1 cellular context compared by ENCODE assay signal in genomic region chr1:16921391-16922185, GRCh38.
TF ChIP-seq lines count a peak whose summit lies in the region.

CROCC (plus strand) TSS chr1:16921931; CDS start chr1:16922019, 88 bp downstream.

TF ChIP-seq in HEK293, 187 proteins besides CTCF, POLR2A, EP300 and RAD21 (continued from another document and continues in another):
- TF ChIP-seq PRDM10 (tag by site-specific recombination; IDR thresholded peaks at IDR 0.05) (peak; percentile 68; the same call in 1 of the 2 replicates), KLF8 (tag by site-specific recombination; IDR thresholded peaks at IDR 0.05) (no peak; the same call in 1 of the 2 replicates), PBX3 (CRISPR knock-in tag; IDR thresholded peaks at IDR 0.05) (no peak), ZNF302 (tag by site-specific recombination; IDR thresholded peaks at IDR 0.05; ENCODE audit: low read depth) (no peak), ZNF707 (tag by site-specific recombination; IDR thresholded peaks at IDR 0.05) (no peak), ZFHX2 (tag by site-specific recombination; conservative IDR thresholded peaks at IDR 0.05) (peak; percentile 83), ZNF324 (tag by site-specific recombination; IDR thresholded peaks at IDR 0.05) (0 out of 2 replicates have a peak, but pooled peaks have one; percentile 37), ZBTB48 (tag by site-specific recombination; IDR thresholded peaks at IDR 0.05) (no peak), GLI2 (tag by site-specific recombination; IDR thresholded peaks at IDR 0.05; ENCODE audit: borderline replicate concordance, low read depth) (no peak), PATZ1 (tag by site-specific recombination; IDR thresholded peaks at IDR 0.05) (peak; percentile 80), SP3 (tag by site-specific recombination; IDR thresholded peaks at IDR 0.05) (peak; percentile 77), ZNF529 (tag by site-specific recombination; IDR thresholded peaks at IDR 0.05; ENCODE audit: insufficient replicate concordance) (no peak), ZNF76 (tag by site-specific recombination; IDR thresholded peaks at IDR 0.05; ENCODE audit: borderline replicate concordance, low read depth) (peak; percentile 12; the same call in 1 of the 2 replicates), ZNF157 (tag by site-specific recombination; IDR thresholded peaks at IDR 0.05) (no peak), RBAK (tag by site-specific recombination; IDR thresholded peaks at IDR 0.05) (no peak), ZNF654 (tag by site-specific recombination; IDR thresholded peaks at IDR 0.05; ENCODE audit: low read depth) (no peak), ZNF518A (tag by site-specific recombination; conservative IDR thresholded peaks at IDR 0.05; ENCODE audit: low read depth) (no peak), ZNF366 (tag by site-specific recombination; conservative IDR thresholded peaks at IDR 0.05) (peak; percentile 81), ZNF791 (tag by site-specific recombination; IDR thresholded peaks at IDR 0.05) (no peak), ZSCAN30 (tag by site-specific recombination; IDR thresholded peaks at IDR 0.05) (no peak), ZNF510 (tag by site-specific recombination; IDR thresholded peaks at IDR 0.05; ENCODE audit: insufficient replicate concordance) (no peak), ZNF677 (tag by site-specific recombination; IDR thresholded peaks at IDR 0.05) (no peak), ZNF785 (tag by site-specific recombination; IDR thresholded peaks at IDR 0.05) (no peak), ZNF626 (tag by site-specific recombination; IDR thresholded peaks at IDR 0.05) (no peak), GLIS2 (tag by site-specific recombination; IDR thresholded peaks at IDR 0.05) (peak; percentile 68), ZIC2 (tag by site-specific recombination; IDR thresholded peaks at IDR 0.05) (no peak), ZBTB26 (tag by site-specific recombination; optimal IDR thresholded peaks at IDR 0.05) (no peak), GLIS1 (tag by site-specific recombination; IDR thresholded peaks at IDR 0.05) (peak; percentile 29), KLF9 (tag by site-specific recombination; IDR thresholded peaks at IDR 0.05; ENCODE audit: low read depth) (peak; percentile 36; the same call in 1 of the 2 replicates), ZNF169 (tag by site-specific recombination; IDR thresholded peaks at IDR 0.05) (no peak), IKZF3 (tag by site-specific recombination; IDR thresholded peaks at IDR 0.05) (no peak), EGR2 (tag by site-specific recombination; IDR thresholded peaks at IDR 0.05; ENCODE audit: low read depth) (peak; percentile 87), PRDM2 (tag by site-specific recombination; IDR thresholded peaks at IDR 0.05; ENCODE audit: borderline replicate concordance) (no peak), ZNF18 (tag by site-specific recombination; IDR thresholded peaks at IDR 0.05) (no peak), KLF17 (tag by site-specific recombination; IDR thresholded peaks at IDR 0.05) (0 out of 2 replicates have a peak, but pooled peaks have one; percentile 13), SP2 (tag by site-specific recombination; IDR thresholded peaks at IDR 0.05) (peak; percentile 55), ZBTB17 (tag by site-specific recombination; IDR thresholded peaks at IDR 0.05) (peak; percentile 39; the same call in 1 of the 2 replicates), ZNF214 (tag by site-specific recombination; IDR thresholded peaks at IDR 0.05; ENCODE audit: borderline replicate concordance) (no peak)
